5 cellular contexts compared by ENCODE assay signal in the genomic region with DNA sequence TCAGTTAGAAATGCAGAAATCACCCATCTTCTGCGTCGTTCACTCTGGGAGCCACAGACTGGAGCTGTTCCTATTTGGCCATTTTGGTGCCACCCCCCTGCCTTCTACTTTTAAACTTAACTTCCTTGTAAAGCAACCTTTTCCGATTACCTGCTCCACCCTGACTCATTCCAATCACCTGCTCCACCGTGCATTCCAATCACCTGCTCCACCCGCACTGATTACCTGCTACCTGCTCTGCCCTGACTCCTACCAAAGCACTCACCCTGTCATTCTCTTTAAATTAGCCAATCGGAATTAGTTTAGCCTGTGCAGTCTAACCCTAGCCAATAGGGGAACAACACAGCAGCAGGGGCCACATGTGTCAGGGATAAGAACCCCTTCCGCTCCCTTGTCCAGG. TPM values are rescaled to one million over a fixed set of nuclear protein-coding genes. Genes with fewer than 3 reads are reported as not detected.
DNase-seq lines count a peak whose midpoint lies in the region; ATAC-seq and TF ChIP-seq lines count a peak whose summit lies in the region.
"Not testable (repeated sequence)": the region's sequence is repeated elsewhere in the genome, so short reads cannot be mapped to it uniquely, and the experiment has no call there.

No MANE protein-coding gene starts in this region.

- POLR2A ChIA-PET in Caco-2 (lab: Charles Lee), result not testable (repeated sequence)

- BruUV-seq in Caco-2 (replicated peaks; lab: Mats Ljungman, UMichigan), result not testable (repeated sequence)

- H3K27me3 Mint-ChIP-seq in Caco-2 (ENCODE audit: insufficient read depth, unreplicated experiment), result not testable (repeated sequence)
- peaks cover 24% of the 10 kb centered on the region for H3K27me3 Mint-ChIP-seq in neural crest cell (ENCODE audit: low read depth)

- H3K36me3 Mint-ChIP-seq in Caco-2 (ENCODE audit: insufficient read depth, unreplicated experiment); neural crest cell (ENCODE audit: low read depth): not testable (repeated sequence)

- H3K36me3 ChIP-seq in Caco-2 (ENCODE audit: control insufficient read depth, insufficient read depth, low read length), result not testable (repeated sequence)

- H3K9me3 ChIP-seq in Caco-2, result not testable (repeated sequence)

- CTCF ChIA-PET in Caco-2 (lab: Charles Lee), result not testable (repeated sequence)

- not testable (repeated sequence) for H3K9me3 Mint-ChIP-seq in Caco-2 (ENCODE audit: unreplicated experiment); neural crest cell

- H3K4me1 ChIP-seq in Caco-2, foreskin keratinocyte: not testable (repeated sequence)

- peak overlapping the region; percentile 25 for H3K4me3 Mint-ChIP-seq in Caco-2 (ENCODE audit: unreplicated experiment)
- H3K4me3 Mint-ChIP-seq in neural crest cell, result not testable (repeated sequence)

- not testable (repeated sequence) for H3K4me1 Mint-ChIP-seq in Caco-2 (ENCODE audit: low read depth, unreplicated experiment); neural crest cell

- intact Hi-C loops in Caco-2 (cut with micrococcal nuclease; ENCODE audit: unreplicated experiment), result not testable (repeated sequence)

- H3K4me3 ChIP-seq in Caco-2 (ENCODE audit: low read depth, low read length); epithelial cell of esophagus (ENCODE audit: low read length): not testable (repeated sequence)

- peak; percentile 55 for ATAC-seq in foreskin keratinocyte

- not testable (repeated sequence) for TF ChIP-seq CTCF in Caco-2 (IDR thresholded peaks at IDR 0.05; ENCODE audit: insufficient read depth in 1 of 2, low read depth in 1 of 2, low read length in 1 of 2, severe bottlenecking in 1 of 2, unreplicated experiment in 1 of 2); epithelial cell of esophagus (IDR thresholded peaks at IDR 0.05; ENCODE audit: insufficient read depth, low read depth, low read length, missing control alignments); foreskin keratinocyte (conservative IDR thresholded peaks at IDR 0.05); neural crest cell (conservative IDR thresholded peaks at IDR 0.05)

- peak overlapping the region; percentile 58 for H3K27ac Mint-ChIP-seq in Caco-2 (ENCODE audit: unreplicated experiment)
- H3K27ac Mint-ChIP-seq in neural crest cell (ENCODE audit: unreplicated experiment), result peak overlapping the region; percentile 52

- DNase-seq in Caco-2; neural crest cell (ENCODE audit: low read depth, low spot score): not testable (repeated sequence)
- DNase-seq in HT-29 (ENCODE audit: low spot score) (peak; percentile 59), epithelial cell of esophagus (ENCODE audit: low read depth) (peak; percentile 21), foreskin keratinocyte (peak; percentile 21 to 59)

- not testable (repeated sequence) for H3K27me3 ChIP-seq in Caco-2 (replicated peaks; ENCODE audit: control insufficient read depth, insufficient read depth, low read length)
- H3K27me3 ChIP-seq in foreskin keratinocyte, result peaks cover 14% of the 10 kb centered on the region

- H3K27ac ChIP-seq in foreskin keratinocyte, result not testable (repeated sequence)

RNA-seq across cellular contexts. Expression of a gene that starts 20.9 kb away (rescaled TPM):
- total RNA-seq in Caco-2 (2022) (14.0 and 15.7 TPM in 2 replicates), foreskin keratinocyte (20.4 and 21.5 TPM in 2 replicates), neural crest cell (29.3 and 32.2 TPM in 2 replicates)
- 3.7 and 7.4 TPM in 2 replicates for total RNA-seq in HT-29 (2014; rRNA removed; shearing (Covaris generic))
- 2.5 and 3.9 TPM in 2 replicates for polyA plus RNA-seq in foreskin keratinocyte

RNA-seq across cellular contexts. Expression of a gene that starts 26.6 kb away (rescaled TPM):
- 10.0 and 10.1 TPM in 2 replicates for total RNA-seq in Caco-2 (2022)
- total RNA-seq in HT-29 (2014; rRNA removed; shearing (Covaris generic)), result 4.4 and 7.4 TPM in 2 replicates
- total RNA-seq in foreskin keratinocyte, result 11.6 and 13.2 TPM in 2 replicates
- 3.8 and 4.4 TPM in 2 replicates for polyA plus RNA-seq in foreskin keratinocyte
- 19.2 and 23.2 TPM in 2 replicates for total RNA-seq in neural crest cell
